ENCODE assay signal across 1 cellular context in the genomic region with DNA sequence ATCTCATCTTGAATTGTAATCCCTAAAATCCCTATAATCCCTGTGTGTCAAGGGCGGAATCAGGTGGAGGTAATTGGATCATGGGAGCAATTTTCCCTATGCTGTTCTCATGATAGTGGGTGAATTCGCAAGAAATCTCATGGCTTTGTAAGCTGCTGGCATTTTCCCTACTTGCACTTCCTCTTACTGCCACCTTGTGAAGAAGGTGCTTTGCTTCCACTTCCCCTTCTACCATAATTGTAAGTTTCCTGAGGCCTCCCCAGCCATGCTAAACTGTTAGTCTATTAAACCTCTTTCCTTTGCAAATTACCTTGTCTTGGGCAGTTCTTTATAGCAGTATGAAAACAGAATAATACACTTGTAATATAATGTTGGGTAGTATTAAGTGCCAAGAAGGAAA.
TF ChIP-seq lines count a peak whose summit lies in the region.

No MANE protein-coding gene starts in this region.

TF ChIP-seq in GM12878, 131 proteins besides CTCF, POLR2A, EP300 and RAD21 (continued from another document):
- TF ChIP-seq, protein P1, sequence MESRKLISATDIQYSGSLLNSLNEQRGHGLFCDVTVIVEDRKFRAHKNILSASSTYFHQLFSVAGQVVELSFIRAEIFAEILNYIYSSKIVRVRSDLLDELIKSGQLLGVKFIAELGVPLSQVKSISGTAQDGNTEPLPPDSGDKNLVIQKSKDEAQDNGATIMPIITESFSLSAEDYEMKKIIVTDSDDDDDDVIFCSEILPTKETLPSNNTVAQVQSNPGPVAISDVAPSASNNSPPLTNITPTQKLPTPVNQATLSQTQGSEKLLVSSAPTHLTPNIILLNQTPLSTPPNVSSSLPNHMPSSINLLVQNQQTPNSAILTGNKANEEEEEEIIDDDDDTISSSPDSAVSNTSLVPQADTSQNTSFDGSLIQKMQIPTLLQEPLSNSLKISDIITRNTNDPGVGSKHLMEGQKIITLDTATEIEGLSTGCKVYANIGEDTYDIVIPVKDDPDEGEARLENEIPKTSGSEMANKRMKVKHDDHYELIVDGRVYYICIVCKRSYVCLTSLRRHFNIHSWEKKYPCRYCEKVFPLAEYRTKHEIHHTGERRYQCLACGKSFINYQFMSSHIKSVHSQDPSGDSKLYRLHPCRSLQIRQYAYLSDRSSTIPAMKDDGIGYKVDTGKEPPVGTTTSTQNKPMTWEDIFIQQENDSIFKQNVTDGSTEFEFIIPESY (IDR thresholded peaks at IDR 0.05), result no peak
- TF ChIP-seq SPI1 (IDR thresholded peaks at IDR 0.05; ENCODE audit: borderline replicate concordance, insufficient read depth, low read depth, low read length), result peak; percentile 69; the same call in 1 of the 2 replicates
- TF ChIP-seq SMAD5 (IDR thresholded peaks at IDR 0.05; ENCODE audit: low read depth), result no peak
- no peak for TF ChIP-seq YY1 (IDR thresholded peaks at IDR 0.05; ENCODE audit: low read depth, low read length)
- no peak for TF ChIP-seq BRCA1 (IDR thresholded peaks at IDR 0.05; ENCODE audit: low read depth, low read length)
